ENCODE assay signal across 21 cellular contexts in the genomic region with DNA sequence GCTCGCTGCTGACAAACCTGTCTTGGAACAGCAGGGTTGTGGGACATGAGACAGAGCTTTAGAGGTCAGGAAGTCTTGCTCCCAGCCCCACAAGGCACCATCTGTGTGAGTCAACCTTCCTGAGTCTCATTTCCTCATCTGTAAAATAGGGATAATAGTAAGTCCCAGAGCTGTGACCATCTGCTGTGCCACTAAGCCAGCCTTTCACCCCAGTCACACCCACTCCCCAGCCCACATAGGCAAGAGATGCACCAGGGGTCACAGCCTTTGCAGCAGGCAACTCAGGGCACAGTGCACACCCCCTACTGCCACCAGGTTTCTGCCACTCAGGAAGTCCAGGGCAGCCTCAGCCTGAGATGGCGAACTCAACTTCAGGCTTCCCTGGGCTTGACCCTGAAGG. TPM values are rescaled to one million over a fixed set of nuclear protein-coding genes. Genes with fewer than 3 reads are reported as not detected.
A peak's percentile ranks its signal among the peaks of the same experiment; 100 is the strongest.
DNase-seq lines count a peak whose midpoint lies in the region; ATAC-seq, FAIRE-seq and TF ChIP-seq lines count a peak whose summit lies in the region.
"Had no signal": no experiment of that assay in that cellular context is flagged by ENCODE, and none has a peak within 500 bp of the region (broad histone marks: within the 10 kb centered on the region; RNA-seq: fewer than 3 reads in every experiment).

No MANE protein-coding gene starts in this region.

- no peaks in the 10 kb centered on the region for H3K27me3 Mint-ChIP-seq in dendritic cell treated with granulocyte-macrophage colony-stimulating factor and Interleukin-4, amounts not matched to agents 40 ng/mL and 50 ng/mL, for 4 days
- H3K27me3 Mint-ChIP-seq in T-cell = peaks cover 5 to 11% of the 10 kb centered on the region in 2 donors

- H3K27ac Mint-ChIP-seq in dendritic cell treated with granulocyte-macrophage colony-stimulating factor and Interleukin-4, amounts not matched to agents 40 ng/mL and 50 ng/mL, for 4 days = peak overlapping the region; percentile 95
- no peak overlapping the region for H3K27ac Mint-ChIP-seq in T-cell
- H3K27ac Mint-ChIP-seq: activated CD8-positive, alpha-beta memory T cell treated with anti-CD3 and anti-CD28 coated beads, Interleukin-2, amount 10 ng/mL, durations not matched to agents 7 days and 5 days; mesothelial cell of epicardium; stimulated activated naive CD8-positive, alpha-beta T cell treated with anti-CD3 and anti-CD28 coated beads, Interleukin-15, Interleukin-2, amounts not matched to agents 100 ng/mL and 50 ng/mL, for 24 hours had no signal

- H3K9me3 Mint-ChIP-seq in dendritic cell treated with granulocyte-macrophage colony-stimulating factor and Interleukin-4, amounts not matched to agents 40 ng/mL and 50 ng/mL, for 4 days = no peaks in the 10 kb centered on the region
- H3K9me3 Mint-ChIP-seq in T-cell = no peaks in the 10 kb centered on the region
- H3K9me3 Mint-ChIP-seq: mesothelial cell of epicardium; stimulated activated naive CD8-positive, alpha-beta T cell treated with anti-CD3 and anti-CD28 coated beads, Interleukin-15, Interleukin-2, amounts not matched to agents 100 ng/mL and 50 ng/mL, for 24 hours had no signal

- TF ChIP-seq POLR2A in NB4 (IDR thresholded peaks at IDR 0.05; ENCODE audit: extremely low read depth, insufficient read length) = no peak
- TF ChIP-seq POLR2A in GM12892 (IDR thresholded peaks at IDR 0.05; ENCODE audit: low read depth, low read length) = no peak

- FAIRE-seq in frontal cortex (lab: Jason Lieb, UNC) = no peak
- no peak for FAIRE-seq in GM12892 (lab: Jason Lieb, UNC)
- FAIRE-seq: keratinocyte had no signal

- H3K4me3 ChIP-seq in NB4 (ENCODE audit: low read depth, low read length) = no peak overlapping the region
- H3K4me3 ChIP-seq: adrenal gland, MG63 had no signal

- CTCF ChIA-PET in T-cell (lab: Charles Lee) = no interaction called here

- DNase-seq in SIG-M5 treated with dmso at 0.1 percent for 504 hours (lab: John Stamatoyannopoulos, UW; ENCODE audit: unreplicated experiment) (peak; percentile 67), SIG-M5 (lab: John Stamatoyannopoulos, UW) (no peak), NB4 (ENCODE audit: low read depth) (peak; percentile 79), posterior vena cava (ENCODE audit: low spot score) (peak; percentile 70), T-cell (no peak), frontal cortex (ENCODE audit: low spot score in 2 of 2) (no peak), GM12892 (ENCODE audit: insufficient read length) (no peak)
- DNase-seq: 8988T; activated CD8-positive, alpha-beta memory T cell treated with anti-CD3 and anti-CD28 coated beads, Interleukin-2, amount 10 ng/mL, durations not matched to agents 7 days and 5 days; central memory CD4-positive, alpha-beta T cell; DMS53; effector CD4-positive, alpha-beta T cell; MG63; NCI-H526 had no signal

- peak overlapping the region; percentile 27 for H3K4me3 Mint-ChIP-seq in dendritic cell treated with granulocyte-macrophage colony-stimulating factor and Interleukin-4, amounts not matched to agents 40 ng/mL and 50 ng/mL, for 4 days
- H3K4me3 Mint-ChIP-seq in T-cell = no peak overlapping the region
- H3K4me3 Mint-ChIP-seq: activated CD8-positive, alpha-beta memory T cell treated with anti-CD3 and anti-CD28 coated beads, Interleukin-2, amount 10 ng/mL, durations not matched to agents 7 days and 5 days; mesothelial cell of epicardium; stimulated activated naive CD8-positive, alpha-beta T cell treated with anti-CD3 and anti-CD28 coated beads, Interleukin-15, Interleukin-2, amounts not matched to agents 100 ng/mL and 50 ng/mL, for 24 hours had no signal

- peaks cover 88% of the 10 kb centered on the region for H3K4me1 Mint-ChIP-seq in dendritic cell treated with granulocyte-macrophage colony-stimulating factor and Interleukin-4, amounts not matched to agents 40 ng/mL and 50 ng/mL, for 4 days (ENCODE audit: low read depth)
- peaks cover 0 to 4% (median 0%) of the 10 kb centered on the region in 3 donors for H3K4me1 Mint-ChIP-seq in T-cell
- H3K4me1 Mint-ChIP-seq: mesothelial cell of epicardium had no signal

- POLR2A ChIA-PET in T-cell (lab: Charles Lee) = no interaction called here

- no peak for TF ChIP-seq CTCF in NB4 (IDR thresholded peaks at IDR 0.05; ENCODE audit: low read depth, low read length)

- no peak for ATAC-seq in T-cell (replicated peaks in 1 of 4)
- ATAC-seq: activated CD4-positive, CD25-positive, alpha-beta regulatory T cell treated with anti-CD3 and anti-CD28 coated beads, Interleukin-2, amount 50 U/mL, for 24 hours; activated CD8-positive, alpha-beta memory T cell treated with anti-CD3 and anti-CD28 coated beads, Interleukin-2, amount 10 ng/mL, durations not matched to agents 7 days and 5 days had no signal

- H3K36me3 Mint-ChIP-seq in dendritic cell treated with granulocyte-macrophage colony-stimulating factor and Interleukin-4, amounts not matched to agents 40 ng/mL and 50 ng/mL, for 4 days (ENCODE audit: low read depth) = peaks cover 25% of the 10 kb centered on the region
- peaks cover 14% of the 10 kb centered on the region for H3K36me3 Mint-ChIP-seq in T-cell
- H3K36me3 Mint-ChIP-seq: activated CD8-positive, alpha-beta memory T cell treated with anti-CD3 and anti-CD28 coated beads, Interleukin-2, amount 10 ng/mL, durations not matched to agents 7 days and 5 days had no signal

- intact Hi-C loops in dendritic cell treated with granulocyte-macrophage colony-stimulating factor and Interleukin-4, amounts not matched to agents 40 ng/mL and 50 ng/mL, for 4 days (cut with micrococcal nuclease) = no loop called here
- intact Hi-C loops in posterior vena cava (cut with DNase I) = no loop called here

RNA-seq across cellular contexts. Expression of gene CDH23, which starts 29.4 kb away (rescaled TPM):
- total RNA-seq in posterior vena cava (10 to 100 TPM; 24.5 to 43.0 TPM), T-cell (10 to 100 TPM in 1 of 5 donors, 1 to 10 TPM in 4; 2.6 to 21.4 (median 3.0) TPM), frontal cortex (3.3 TPM)
- polyA plus RNA-seq in GM12892 (2012; ENCODE audit: missing spikeins) = 0.23 TPM
- total RNA-seq: renal cortical epithelial cell had no signal

RNA-seq across cellular contexts. Expression of gene SLC29A3, which starts 48.2 kb away (rescaled TPM):
- 1 to 10 TPM; 3.5 to 6.2 TPM for total RNA-seq in posterior vena cava
- 1 to 10 TPM; 3.3 to 8.8 (median 6.5) TPM for total RNA-seq in T-cell
- total RNA-seq in frontal cortex = 1.2 TPM
- polyA plus RNA-seq in GM12892 (2012; ENCODE audit: missing spikeins) = 1.3 TPM

Comparison
In these comparisons a context has a peak if more than half of its experiments do, and no peak if none do; other contexts are left out.
1. DNase-seq: peak in SIG-M5 treated with dmso at 0.1 percent for 504 hours (single experiment), NB4 (single experiment) and posterior vena cava (single experiment); none in SIG-M5 (single experiment), T-cell (0 of 34), frontal cortex (0 of 2) and GM12892 (single experiment).